ENCODE assay signal across 15 cellular contexts in genomic region chr18:68520406-68521075, GRCh38.
A peak's percentile ranks its signal among the peaks of the same experiment; 100 is the strongest.
DNase-seq lines count a peak whose midpoint lies in the region; ATAC-seq and TF ChIP-seq lines count a peak whose summit lies in the region.
"Had no signal": no experiment of that assay in that cellular context is flagged by ENCODE, and none has a peak within 500 bp of the region (broad histone marks: within the 10 kb centered on the region; RNA-seq: fewer than 3 reads in every experiment).

No MANE protein-coding gene starts in this region.

- H3K27me3 Mint-ChIP-seq in activated T-helper 1 cell treated with anti-CD3 and anti-CD28 coated beads, Interleukin-12 subunit alpha, Interleukin-12 subunit beta, Interleukin-2, Interleukin-4 antibody, amounts not matched to agents 30 ng/mL and 10 ng/mL and 1 ng/mL, durations not matched to agents 14 hours and 24 hours and 36 hours (ENCODE audit: insufficient read depth): no peaks in the 10 kb centered on the region
- H3K27me3 Mint-ChIP-seq: activated CD4-positive, alpha-beta memory T cell treated with anti-CD3 and anti-CD28 coated beads for 36 hours; activated naive CD8-positive, alpha-beta T cell; CD4-positive, CD25-positive, alpha-beta regulatory T cell had no signal

- peaks cover 11% of the 10 kb centered on the region; the same call in 1 of the 2 replicates for H3K4me1 ChIP-seq in PC-3 (ENCODE audit: insufficient read depth, low read length)

- H3F3A ChIP-seq in PC-3 (ENCODE audit: low read length, unreplicated experiment): no peaks in the 10 kb centered on the region

- no peaks in the 10 kb centered on the region for H3K36me3 Mint-ChIP-seq in activated T-helper 1 cell treated with anti-CD3 and anti-CD28 coated beads, Interleukin-12 subunit alpha, Interleukin-12 subunit beta, Interleukin-2, Interleukin-4 antibody, amounts not matched to agents 30 ng/mL and 10 ng/mL and 1 ng/mL, durations not matched to agents 14 hours and 24 hours and 36 hours (ENCODE audit: low read depth)
- H3K36me3 Mint-ChIP-seq: activated CD4-positive, alpha-beta memory T cell treated with anti-CD3 and anti-CD28 coated beads for 36 hours; activated naive CD8-positive, alpha-beta T cell; CD4-positive, CD25-positive, alpha-beta regulatory T cell; T-cell had no signal

- peak; percentile 66 for DNase-seq in ELR (ENCODE audit: low read depth)
- peak; percentile 76 for DNase-seq in PC-3
- peak; percentile 51 for DNase-seq in kidney glomerular epithelial cell (lab: John Stamatoyannopoulos, UW)
- no peak for DNase-seq in activated T-helper 1 cell treated with anti-CD3 and anti-CD28 coated beads, Interleukin-12 subunit alpha, Interleukin-12 subunit beta, Interleukin-2, Interleukin-4 antibody, amounts not matched to agents 30 ng/mL and 10 ng/mL and 1 ng/mL, durations not matched to agents 14 hours and 24 hours and 36 hours (ENCODE audit: low spot score)
- DNase-seq in left ventricle myocardium superior: no peak
- DNase-seq: activated CD4-positive, alpha-beta memory T cell treated with anti-CD3 and anti-CD28 coated beads for 36 hours; CD4-positive, CD25-positive, alpha-beta regulatory T cell; effector CD8-positive, alpha-beta T cell; mucosa of descending colon; NCI-H1092 treated with DMSO at 0.1 percent for 48 hours; T-cell had no signal

- no peaks in the 10 kb centered on the region for H3K36me3 ChIP-seq in PC-3 (ENCODE audit: low read depth, low read length)

- ATAC-seq in HG02610 (IDR thresholded peaks at IDR 0.05; ENCODE audit: unreplicated experiment) (peak; percentile 94), PC-3 (peak; percentile 63), GM19455 (IDR thresholded peaks at IDR 0.05; ENCODE audit: unreplicated experiment) (no peak), left ventricle myocardium superior (no peak), GM21526 (IDR thresholded peaks at IDR 0.05; ENCODE audit: low FRiP score, unreplicated experiment) (no peak)
- ATAC-seq: mucosa of descending colon, T-cell had no signal

- no peaks in the 10 kb centered on the region for H4K20me1 ChIP-seq in PC-3 (ENCODE audit: low read length)

- CTCF ChIA-PET in PC-3 (lab: Charles Lee): interaction anchor here (0.6 kb wide), 1 partner anchor 32 kb away, joined by 3 read pairs; no protein-coding TSS in a partner anchor

- intact Hi-C loops in PC-3 (cut with micrococcal nuclease) (no loop called here), left ventricle myocardium superior (cut with micrococcal nuclease) (no loop called here)
- intact Hi-C loops in activated T-helper 1 cell treated with anti-CD3 and anti-CD28 coated beads, Interleukin-12 subunit alpha, Interleukin-12 subunit beta, Interleukin-2, Interleukin-4 antibody, amounts not matched to agents 30 ng/mL and 10 ng/mL and 1 ng/mL, durations not matched to agents 14 hours and 24 hours and 36 hours (cut with micrococcal nuclease): no loop called here

- no peak overlapping the region for H3K4me3 ChIP-seq in PC-3 (ENCODE audit: low read length)
- H3K4me3 ChIP-seq: mucosa of descending colon had no signal

- H3K9me2 ChIP-seq in PC-3 (replicated peaks; ENCODE audit: low read length): no peaks in the 10 kb centered on the region

- BruUV-seq in PC-3 (replicated peaks; lab: Mats Ljungman, UMichigan): no TSS peak

- no peaks in the 10 kb centered on the region for H3K79me2 ChIP-seq in PC-3 (ENCODE audit: low read length)

- no peaks in the 10 kb centered on the region for H3K27me3 ChIP-seq in PC-3 (ENCODE audit: low read length)

- H2AFZ ChIP-seq in PC-3 (ENCODE audit: low read length): no peak overlapping the region

- no peak overlapping the region for H3K4me3 Mint-ChIP-seq in activated T-helper 1 cell treated with anti-CD3 and anti-CD28 coated beads, Interleukin-12 subunit alpha, Interleukin-12 subunit beta, Interleukin-2, Interleukin-4 antibody, amounts not matched to agents 30 ng/mL and 10 ng/mL and 1 ng/mL, durations not matched to agents 14 hours and 24 hours and 36 hours
- H3K4me3 Mint-ChIP-seq: activated CD4-positive, alpha-beta memory T cell treated with anti-CD3 and anti-CD28 coated beads for 36 hours; activated naive CD8-positive, alpha-beta T cell; CD4-positive, CD25-positive, alpha-beta regulatory T cell; T-cell had no signal

- H3K27ac Mint-ChIP-seq in activated T-helper 1 cell treated with anti-CD3 and anti-CD28 coated beads, Interleukin-12 subunit alpha, Interleukin-12 subunit beta, Interleukin-2, Interleukin-4 antibody, amounts not matched to agents 30 ng/mL and 10 ng/mL and 1 ng/mL, durations not matched to agents 14 hours and 24 hours and 36 hours: no peak overlapping the region
- H3K27ac Mint-ChIP-seq: activated CD4-positive, alpha-beta memory T cell treated with anti-CD3 and anti-CD28 coated beads for 36 hours; activated naive CD8-positive, alpha-beta T cell; CD4-positive, CD25-positive, alpha-beta regulatory T cell; T-cell had no signal

- POLR2A ChIA-PET in PC-3 (lab: Charles Lee; ENCODE audit: unreplicated experiment): no interaction called here

- H3K9ac ChIP-seq in PC-3 (ENCODE audit: low read length): no peak overlapping the region

- 0 out of 2 replicates have a peak overlapping the region, but pooled peaks have one; percentile 6 for H3K4me2 ChIP-seq in PC-3 (ENCODE audit: low read length)

- H3K27ac ChIP-seq in PC-3 (ENCODE audit: low read length): peak overlapping the region; percentile 42

- TF ChIP-seq CTCF in PC-3 (conservative IDR thresholded peaks at IDR 0.05; ENCODE audit: low read depth, low read length): no peak

- no peaks in the 10 kb centered on the region for H3K9me3 Mint-ChIP-seq in activated T-helper 1 cell treated with anti-CD3 and anti-CD28 coated beads, Interleukin-12 subunit alpha, Interleukin-12 subunit beta, Interleukin-2, Interleukin-4 antibody, amounts not matched to agents 30 ng/mL and 10 ng/mL and 1 ng/mL, durations not matched to agents 14 hours and 24 hours and 36 hours
- H3K9me3 Mint-ChIP-seq: activated CD4-positive, alpha-beta memory T cell treated with anti-CD3 and anti-CD28 coated beads for 36 hours had no signal

- H3K4me1 Mint-ChIP-seq in activated T-helper 1 cell treated with anti-CD3 and anti-CD28 coated beads, Interleukin-12 subunit alpha, Interleukin-12 subunit beta, Interleukin-2, Interleukin-4 antibody, amounts not matched to agents 30 ng/mL and 10 ng/mL and 1 ng/mL, durations not matched to agents 14 hours and 24 hours and 36 hours (ENCODE audit: low read depth): no peaks in the 10 kb centered on the region
- H3K4me1 Mint-ChIP-seq: CD4-positive, CD25-positive, alpha-beta regulatory T cell; T-cell had no signal

- no peaks in the 10 kb centered on the region for H3K9me3 ChIP-seq in PC-3 (ENCODE audit: low read length)
- H3K9me3 ChIP-seq: mucosa of descending colon had no signal

Comparison
In these comparisons a context has a peak if more than half of its experiments do, and no peak if none do; other contexts are left out.
1. DNase-seq: peak in ELR (single experiment), PC-3 (single experiment) and kidney glomerular epithelial cell (single experiment); none in activated T-helper 1 cell treated with anti-CD3 and anti-CD28 coated beads, Interleukin-12 subunit alpha, Interleukin-12 subunit beta, Interleukin-2, Interleukin-4 antibody, amounts not matched to agents 30 ng/mL and 10 ng/mL and 1 ng/mL, durations not matched to agents 14 hours and 24 hours and 36 hours (single experiment) and left ventricle myocardium superior (single experiment).
2. ATAC-seq: peak in HG02610 (single experiment) and PC-3 (single experiment); none in GM19455 (single experiment), left ventricle myocardium superior (single experiment) and GM21526 (single experiment).